ENCODE assay signal across 9 cellular contexts in the genomic region with DNA sequence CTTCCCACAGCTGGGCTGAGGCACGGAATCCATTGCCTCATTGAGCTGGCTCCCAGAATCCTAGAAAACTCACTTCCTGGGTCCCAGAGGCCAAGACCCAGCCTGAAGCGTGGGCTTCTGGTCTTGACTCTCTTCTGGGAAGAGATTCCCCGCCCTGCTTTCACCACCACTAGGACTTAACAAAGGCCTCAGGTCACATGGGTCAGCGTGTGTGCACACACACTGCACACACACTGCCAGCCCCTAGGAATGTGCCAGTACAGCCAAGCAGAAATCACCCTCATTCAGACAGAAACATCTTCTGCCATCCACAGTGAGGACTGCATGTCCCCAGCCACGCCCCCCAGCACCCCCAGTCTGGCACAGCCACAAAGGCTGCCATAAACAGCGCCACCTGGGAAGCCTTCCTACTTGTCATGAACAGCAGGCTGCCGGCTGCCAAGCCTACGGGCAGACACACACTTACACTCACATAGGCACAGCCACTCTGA.
A peak's percentile ranks its signal among the peaks of the same experiment; 100 is the strongest.
DNase-seq lines count a peak whose midpoint lies in the region; ATAC-seq and TF ChIP-seq lines count a peak whose summit lies in the region.
"Had no signal": no experiment of that assay in that cellular context is flagged by ENCODE, and none has a peak within 500 bp of the region (broad histone marks: within the 10 kb centered on the region; RNA-seq: fewer than 3 reads in every experiment).

No MANE protein-coding gene starts in this region.

- H3K27ac Mint-ChIP-seq in type B pancreatic cell, result peak overlapping the region; percentile 83
- H3K27ac Mint-ChIP-seq in Caco-2 (ENCODE audit: unreplicated experiment), result no peak overlapping the region

- peaks cover 85% of the 10 kb centered on the region for H3K4me1 ChIP-seq in lower lobe of right lung
- no peaks in the 10 kb centered on the region for H3K4me1 ChIP-seq in Caco-2
- H3K4me1 ChIP-seq: A549 had no signal

- peak overlapping the region in 49 of 59 donors; percentile 9 to 92 (median 69) for H3K27ac ChIP-seq in dorsolateral prefrontal cortex
- H3K27ac ChIP-seq in lower lobe of right lung, result peak overlapping the region; percentile 81

- BruUV-seq in Caco-2 (replicated peaks; lab: Mats Ljungman, UMichigan), result no TSS peak

- peak in 48 of 56 donors; percentile 12 to 66 (median 38) for TF ChIP-seq CTCF in dorsolateral prefrontal cortex (IDR thresholded peaks at IDR 0.05 in 54 of 56, conservative IDR thresholded peaks at IDR 0.05 in 2 of 56; ENCODE audit: low read depth in 1 of 56, partially characterized antibody in 56 of 56)
- no peak for TF ChIP-seq CTCF in lower lobe of right lung (IDR thresholded peaks at IDR 0.05)
- TF ChIP-seq CTCF in type B pancreatic cell (conservative IDR thresholded peaks at IDR 0.05), result peak; percentile 26
- no peak for TF ChIP-seq CTCF in Caco-2 (IDR thresholded peaks at IDR 0.05; ENCODE audit: insufficient read depth in 1 of 2, low read depth in 1 of 2, low read length in 1 of 2, severe bottlenecking in 1 of 2, unreplicated experiment in 1 of 2)
- no peak for TF ChIP-seq CTCF in GM20000 (IDR thresholded peaks at IDR 0.05; ENCODE audit: extremely low read depth, missing control alignments)

- H3K4me1 Mint-ChIP-seq in type B pancreatic cell (ENCODE audit: unreplicated experiment), result peaks cover 30% of the 10 kb centered on the region
- H3K4me1 Mint-ChIP-seq in Caco-2 (ENCODE audit: low read depth, unreplicated experiment), result no peaks in the 10 kb centered on the region

- CTCF ChIA-PET in Caco-2 (lab: Charles Lee), result interaction anchor here (0.6 kb wide), 1 partner anchor 420 kb away, joined by 3 read pairs; no protein-coding TSS in a partner anchor

- H3K27me3 ChIP-seq in dorsolateral prefrontal cortex (no peaks in the 10 kb centered on the region), lower lobe of right lung (ENCODE audit: low read depth) (no peaks in the 10 kb centered on the region), Caco-2 (replicated peaks; ENCODE audit: control insufficient read depth, insufficient read depth, low read length) (no peaks in the 10 kb centered on the region)

- H3K36me3 Mint-ChIP-seq in type B pancreatic cell (peaks cover 14% of the 10 kb centered on the region), Caco-2 (ENCODE audit: insufficient read depth, unreplicated experiment) (peaks cover 9% of the 10 kb centered on the region)

- peak; percentile 41 for DNase-seq in NCI-H345 (lab: John Stamatoyannopoulos, UW)
- no peak for DNase-seq in NCI-H345 treated with DMSO at 0.1 percent for 48 hours (lab: John Stamatoyannopoulos, UW; ENCODE audit: unreplicated experiment)
- DNase-seq in dorsolateral prefrontal cortex, result peak in 9 of 10 donors; percentile 68 to 89 (median 78)
- peak; percentile 86 for DNase-seq in lower lobe of right lung
- DNase-seq in type B pancreatic cell (ENCODE audit: extremely low spot score, unreplicated experiment), result no peak
- DNase-seq in SKM-1 treated with dmso at 0.1 percent for 144 hours (lab: John Stamatoyannopoulos, UW; ENCODE audit: unreplicated experiment), result no peak
- no peak for DNase-seq in Caco-2
- no peak for DNase-seq in GM20000 (ENCODE audit: low spot score)

- H3K36me3 ChIP-seq in lower lobe of right lung, result peaks cover 61% of the 10 kb centered on the region
- no peaks in the 10 kb centered on the region for H3K36me3 ChIP-seq in Caco-2 (ENCODE audit: control insufficient read depth, insufficient read depth, low read length)

- no peaks in the 10 kb centered on the region for H3K9me3 Mint-ChIP-seq in type B pancreatic cell
- H3K9me3 Mint-ChIP-seq in Caco-2 (ENCODE audit: unreplicated experiment), result no peaks in the 10 kb centered on the region

- H3K9me3 ChIP-seq in lower lobe of right lung, result no peaks in the 10 kb centered on the region
- no peaks in the 10 kb centered on the region for H3K9me3 ChIP-seq in Caco-2
- H3K9me3 ChIP-seq: A549 had no signal

- intact Hi-C loops in dorsolateral prefrontal cortex (cut with DNase I) (loop anchor here in 1 of 2 donors (5.0 kb wide), 1 partner anchor 50 kb away; no protein-coding TSS in a partner anchor), lower lobe of right lung (cut with DNase I) (no loop called here), Caco-2 (cut with micrococcal nuclease; ENCODE audit: unreplicated experiment) (no loop called here)

- H3K4me3 Mint-ChIP-seq in type B pancreatic cell, result peak overlapping the region; percentile 34
- no peak overlapping the region for H3K4me3 Mint-ChIP-seq in Caco-2 (ENCODE audit: unreplicated experiment)

- peak; percentile 62 to 78 for ATAC-seq in lower lobe of right lung

- H3K4me3 ChIP-seq in dorsolateral prefrontal cortex, result peak overlapping the region in 2 of 59 donors; percentile 3 to 17
- no peak overlapping the region for H3K4me3 ChIP-seq in lower lobe of right lung
- no peak overlapping the region for H3K4me3 ChIP-seq in Caco-2 (ENCODE audit: low read depth, low read length)
- H3K4me3 ChIP-seq: A549 had no signal

- H3K27me3 Mint-ChIP-seq in type B pancreatic cell (no peaks in the 10 kb centered on the region), Caco-2 (ENCODE audit: insufficient read depth, unreplicated experiment) (no peaks in the 10 kb centered on the region)

- POLR2A ChIA-PET in Caco-2 (lab: Charles Lee), result no interaction called here

Comparison
In these comparisons a context has a peak if more than half of its experiments do, and no peak if none do; other contexts are left out.
1. DNase-seq: peak in NCI-H345 (single experiment), dorsolateral prefrontal cortex (9 of 10) and lower lobe of right lung (single experiment); none in NCI-H345 treated with DMSO at 0.1 percent for 48 hours (single experiment), type B pancreatic cell (single experiment), SKM-1 treated with dmso at 0.1 percent for 144 hours (single experiment), Caco-2 (0 of 2) and GM20000 (single experiment).
2. CTCF ChIP-seq: peak in dorsolateral prefrontal cortex (48 of 56) and type B pancreatic cell (single experiment); none in lower lobe of right lung (single experiment), Caco-2 (0 of 2) and GM20000 (single experiment).